ENCODE assay signal across 21 cellular contexts in the genomic region with DNA sequence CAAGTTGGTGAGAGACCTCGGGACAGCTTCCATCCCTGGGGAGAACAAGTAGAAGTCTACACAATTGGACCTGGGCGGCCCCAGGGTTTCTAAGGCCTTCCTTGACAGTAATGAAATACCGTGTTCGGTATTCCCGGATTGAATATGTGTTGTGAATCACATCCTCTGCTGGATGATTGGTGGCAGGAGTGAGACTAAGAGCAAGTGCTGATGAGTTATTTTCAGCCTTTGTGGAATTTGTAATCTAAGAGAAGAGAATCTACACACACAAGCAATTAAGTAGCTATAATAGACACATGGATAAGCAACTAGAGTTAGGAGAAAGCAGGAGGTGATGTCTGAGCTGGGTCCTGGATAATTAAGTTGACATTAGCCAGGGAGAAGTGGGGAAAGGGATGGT.
A peak's percentile ranks its signal among the peaks of the same experiment; 100 is the strongest.
DNase-seq lines count a peak whose midpoint lies in the region; ATAC-seq and TF ChIP-seq lines count a peak whose summit lies in the region.
"Had no signal": no experiment of that assay in that cellular context is flagged by ENCODE, and none has a peak within 500 bp of the region (broad histone marks: within the 10 kb centered on the region; RNA-seq: fewer than 3 reads in every experiment).

No MANE protein-coding gene starts in this region.

- H3K27me3 ChIP-seq in heart right ventricle: no peaks in the 10 kb centered on the region
- H3K27me3 ChIP-seq: BE2C, BLaER1 had no signal

- DNase-seq in Right ventricle myocardium superior (no peak), cardiac septum (ENCODE audit: low spot score) (no peak), heart right ventricle (no peak), left ventricle myocardium superior (no peak), GM10266 (ENCODE audit: extremely low spot score) (no peak), kidney glomerular epithelial cell (lab: John Stamatoyannopoulos, UW) (no peak)
- DNase-seq: 8988T; ACHN; BE2C; CD4-positive, alpha-beta memory T cell; CD4-positive, CD25-positive, alpha-beta regulatory T cell; CD8-positive, alpha-beta memory T cell; DMS 273 treated with DMSO at 0.1 percent for 48 hours; DMS153; DMS53; DMS79; DND-41; EL; GDM1 had no signal

- peaks cover 0 to 15% (median 0%) of the 10 kb centered on the region in 9 donors for H3K4me1 ChIP-seq in heart right ventricle
- H3K4me1 ChIP-seq: BE2C had no signal

- H3K4me3 ChIP-seq in heart right ventricle: no peak overlapping the region
- H3K4me3 ChIP-seq: BLaER1 had no signal

- no peaks in the 10 kb centered on the region for H3K36me3 ChIP-seq in heart right ventricle
- H3K36me3 ChIP-seq: BE2C, BLaER1 had no signal

- intact Hi-C loops in Right ventricle myocardium superior (cut with DNase I): no loop called here
- intact Hi-C loops in cardiac septum (cut with DNase I): no loop called here
- intact Hi-C loops in heart right ventricle (cut with DNase I): loop anchor here in 1 of 10 donors (5.0 kb wide), 1 partner anchor 69 kb away; no protein-coding TSS in a partner anchor
- intact Hi-C loops in left ventricle myocardium superior (cut with micrococcal nuclease): no loop called here

- ATAC-seq in Right ventricle myocardium superior (ENCODE audit: poor library complexity) (peak; percentile 67), heart right ventricle (peak in 7 of 8 donors; percentile 17 to 74 (median 49)), left ventricle myocardium superior (peak; percentile 73), HG02678 (IDR thresholded peaks at IDR 0.05; ENCODE audit: unreplicated experiment) (no peak)

- no peaks in the 10 kb centered on the region for H3K9me3 ChIP-seq in heart right ventricle
- H3K9me3 ChIP-seq: BE2C, BLaER1 had no signal

- H3K27ac ChIP-seq in heart right ventricle: peak overlapping the region in 2 of 10 donors; percentile 15 to 44
- H3K27ac ChIP-seq: BLaER1 had no signal

- 40 to 67% methylated on average over 5 of the region's 5 CpGs for WGBS in heart right ventricle, 2 donors

- no peak for TF ChIP-seq CTCF in heart right ventricle (IDR thresholded peaks at IDR 0.05)
- TF ChIP-seq CTCF in GM10266 (IDR thresholded peaks at IDR 0.05; ENCODE audit: control insufficient read depth, insufficient read depth, low read depth, missing control alignments): no peak
